Comparison of ENCODE assay signal across 27 cellular contexts in genomic region chr11:29530961-29531360, GRCh38.
"Had no signal": no experiment of that assay in that cellular context is flagged by ENCODE, and none has a peak within 500 bp of the region (broad histone marks: within the 10 kb centered on the region; RNA-seq: fewer than 3 reads in every experiment).

No MANE protein-coding gene starts in this region.

- H3K4me1 Mint-ChIP-seq: endodermal cell; naive thymus-derived CD4-positive, alpha-beta T cell had no signal

- DNase-seq: colonic mucosa; cortex of kidney; effector CD8-positive, alpha-beta T cell; effector memory CD8-positive, alpha-beta T cell; endodermal cell; erythroblast; esophagus squamous epithelium; foreskin fibroblast; foreskin melanocyte; gastrocnemius medialis; glutamatergic neuron; head of caudate nucleus; heart right ventricle; hippocampal formation; left cardiac atrium; left lung; left ventricle myocardium superior; lower lobe of right lung; mesenchymal stem cell; midbrain; naive thymus-derived CD4-positive, alpha-beta T cell had no signal

- H3K9me3 ChIP-seq: colonic mucosa, gastrocnemius medialis had no signal

- FAIRE-seq: endometrium, islet of Langerhans, keratinocyte had no signal

- H3K4me3 ChIP-seq: colonic mucosa, esophagus squamous epithelium, gastrocnemius medialis, heart right ventricle, left lung, lower lobe of right lung had no signal

- H3K36me3 ChIP-seq: colonic mucosa, esophagus squamous epithelium, gastrocnemius medialis, heart right ventricle, left lung, lower lobe of right lung had no signal

- H3K9me3 Mint-ChIP-seq: dendritic cell treated with granulocyte-macrophage colony-stimulating factor and Interleukin-4, amounts not matched to agents 40 ng/mL and 50 ng/mL, for 4 days had no signal

- ATAC-seq: effector memory CD8-positive, alpha-beta T cell; esophagus mucosa; gastrocnemius medialis; heart right ventricle; left cardiac atrium; left lung; left ventricle myocardium superior; lower lobe of right lung; naive thymus-derived CD4-positive, alpha-beta T cell had no signal

- H3K27me3 Mint-ChIP-seq: dendritic cell treated with granulocyte-macrophage colony-stimulating factor and Interleukin-4, amounts not matched to agents 40 ng/mL and 50 ng/mL, for 4 days; effector memory CD8-positive, alpha-beta T cell; naive thymus-derived CD4-positive, alpha-beta T cell had no signal

- H3K36me3 Mint-ChIP-seq: naive thymus-derived CD4-positive, alpha-beta T cell had no signal

- H3K27me3 ChIP-seq: colonic mucosa, esophagus squamous epithelium, gastrocnemius medialis, heart right ventricle, left lung had no signal

- H3K27ac ChIP-seq: colonic mucosa, epithelial cell of prostate, esophagus squamous epithelium, gastrocnemius medialis, heart right ventricle, left lung, lower lobe of right lung had no signal

- H3K4me1 ChIP-seq: colonic mucosa, esophagus squamous epithelium, gastrocnemius medialis, left lung, lower lobe of right lung had no signal

- H3K27ac Mint-ChIP-seq: dendritic cell treated with granulocyte-macrophage colony-stimulating factor and Interleukin-4, amounts not matched to agents 40 ng/mL and 50 ng/mL, for 4 days; effector memory CD8-positive, alpha-beta T cell; endodermal cell; naive thymus-derived CD4-positive, alpha-beta T cell had no signal

- H3K4me3 Mint-ChIP-seq: dendritic cell treated with granulocyte-macrophage colony-stimulating factor and Interleukin-4, amounts not matched to agents 40 ng/mL and 50 ng/mL, for 4 days; effector memory CD8-positive, alpha-beta T cell; endodermal cell; naive thymus-derived CD4-positive, alpha-beta T cell had no signal
